Comparison of ENCODE assay signal across 8 cellular contexts in the genomic region with DNA sequence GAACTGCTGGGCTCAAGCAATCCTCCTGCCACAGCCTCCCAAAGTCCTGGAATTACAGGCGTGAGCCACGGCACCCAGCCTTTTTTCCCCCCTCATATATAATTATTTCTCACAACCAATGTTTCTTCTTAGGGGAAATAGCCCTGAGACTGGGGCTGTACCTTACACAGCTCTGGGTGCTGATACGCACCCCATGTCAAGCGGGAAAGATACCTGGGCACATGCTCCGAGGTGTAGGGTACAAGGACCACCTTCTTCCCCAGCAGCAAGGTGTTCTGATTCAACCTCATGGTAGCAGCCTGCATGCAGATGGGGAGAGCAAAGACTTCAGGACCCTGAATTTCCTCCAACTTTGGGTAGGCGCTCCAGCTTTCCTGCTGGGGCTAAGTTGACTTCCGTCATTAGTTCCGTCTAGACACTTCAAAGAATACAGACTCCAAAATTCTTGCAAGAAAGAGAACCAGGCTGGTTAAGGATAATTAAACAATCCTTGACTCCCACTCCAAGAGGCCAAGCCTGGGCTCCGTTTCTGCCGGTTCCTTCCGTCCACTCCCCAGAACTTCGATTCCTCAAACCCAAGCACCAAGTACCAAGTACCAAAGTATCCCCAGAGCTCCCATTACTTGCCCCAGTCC. TPM values are rescaled to one million over a fixed set of nuclear protein-coding genes. Genes with fewer than 3 reads are reported as not detected.
DNase-seq lines count a peak whose midpoint lies in the region; ATAC-seq and TF ChIP-seq lines count a peak whose summit lies in the region.

No MANE protein-coding gene starts in this region.

- H3K9ac ChIP-seq in mesendoderm (ENCODE audit: low read length), result peak overlapping the region; percentile 93

- H3K4ac ChIP-seq in mesendoderm (ENCODE audit: low read depth, low read length), result no peak overlapping the region

- H4K8ac ChIP-seq in mesendoderm (ENCODE audit: low read depth, low read length), result no peak overlapping the region

- DNase-seq in right atrium auricular region (ENCODE audit: low spot score), result no peak
- no peak for DNase-seq in left cardiac atrium
- no peak for DNase-seq in brain microvascular endothelial cell
- DNase-seq in mesendoderm, result no peak
- DNase-seq in aorta, result no peak
- DNase-seq in superior temporal gyrus (ENCODE audit: extremely low spot score), result no peak

- H3K4me1 ChIP-seq in right atrium auricular region, result peaks cover 0 to 40% of the 10 kb centered on the region in 2 donors
- peaks cover 3% of the 10 kb centered on the region for H3K4me1 ChIP-seq in mesendoderm (ENCODE audit: control insufficient read depth, low read depth, low read length)
- no peaks in the 10 kb centered on the region for H3K4me1 ChIP-seq in aorta (ENCODE audit: control insufficient read depth in 1 of 2, insufficient read depth in 2 of 2, low read length in 2 of 2)

- H3K27ac ChIP-seq in right atrium auricular region (peak overlapping the region; percentile 74 to 75), brain microvascular endothelial cell (peak overlapping the region; percentile 64), mesendoderm (ENCODE audit: low read depth, low read length) (peak overlapping the region; percentile 87), aorta (ENCODE audit: low read depth in 1 of 2, low read length in 2 of 2) (no peak overlapping the region)

- peak overlapping the region; percentile 91 for H3K56ac ChIP-seq in mesendoderm (ENCODE audit: low read length)

- peak overlapping the region; percentile 52 for H3K18ac ChIP-seq in mesendoderm (ENCODE audit: low read length)

- H3K23ac ChIP-seq in mesendoderm (ENCODE audit: low read length), result no peak overlapping the region

- H3K36me3 ChIP-seq in right atrium auricular region, result peaks cover 33% of the 10 kb centered on the region
- H3K36me3 ChIP-seq in brain microvascular endothelial cell (replicated peaks), result peaks cover 34% of the 10 kb centered on the region
- peaks cover 1% of the 10 kb centered on the region for H3K36me3 ChIP-seq in mesendoderm (ENCODE audit: control insufficient read depth, insufficient read depth, low read length)
- peaks cover 0 to 6% of the 10 kb centered on the region in 2 donors for H3K36me3 ChIP-seq in aorta (ENCODE audit: control insufficient read depth in 1 of 2, insufficient read depth in 2 of 2, low read length in 1 of 2)

- ATAC-seq in left cardiac atrium (no peak), aorta (ENCODE audit: low FRiP score) (no peak), GM19467 (IDR thresholded peaks at IDR 0.05; ENCODE audit: unreplicated experiment) (no peak), HG03565 (IDR thresholded peaks at IDR 0.05; ENCODE audit: unreplicated experiment) (no peak)

- no peak overlapping the region for H2BK120ac ChIP-seq in mesendoderm (ENCODE audit: low read depth, low read length)

- WGBS in mesendoderm (ENCODE audit: extremely low coverage, insufficient coverage, low lambda C conversion rate), result no CpG with 5 or more reads among the region's 12 CpGs
- WGBS in aorta, 2 donors, result 34 to 35% methylated on average over 12 of the region's 12 CpGs

- intact Hi-C loops in left cardiac atrium (cut with DNase I) (no loop called here), aorta (cut with DNase I) (loop anchor here (5.0 kb wide), 2 partner anchors 33 to 92 kb away; no protein-coding TSS in a partner anchor)

- H3K4me2 ChIP-seq in mesendoderm (ENCODE audit: low read length), result peak overlapping the region; percentile 63

- TF ChIP-seq CTCF in right atrium auricular region (IDR thresholded peaks at IDR 0.05) (no peak), brain microvascular endothelial cell (IDR thresholded peaks at IDR 0.05; ENCODE audit: low read depth, low read length, missing control alignments) (no peak)

- H3K79me1 ChIP-seq in mesendoderm (ENCODE audit: low read length), result peaks cover 20% of the 10 kb centered on the region

- peak overlapping the region; percentile 31 for H2BK5ac ChIP-seq in mesendoderm (ENCODE audit: low read length)

- no peaks in the 10 kb centered on the region for H3K27me3 ChIP-seq in right atrium auricular region
- no peaks in the 10 kb centered on the region for H3K27me3 ChIP-seq in brain microvascular endothelial cell (replicated peaks)
- H3K27me3 ChIP-seq in mesendoderm (ENCODE audit: insufficient read depth, low read length, poor library complexity), result no peaks in the 10 kb centered on the region
- H3K27me3 ChIP-seq in aorta (ENCODE audit: control insufficient read depth in 1 of 2, insufficient read depth in 2 of 2, low read length in 1 of 2), result no peaks in the 10 kb centered on the region

- peak overlapping the region; percentile 88 to 95 for H3K4me3 ChIP-seq in right atrium auricular region
- peak overlapping the region; percentile 89 for H3K4me3 ChIP-seq in brain microvascular endothelial cell (ENCODE audit: low read depth, low read length)
- H3K4me3 ChIP-seq in mesendoderm (ENCODE audit: low read length), result peak overlapping the region; percentile 83
- peak overlapping the region; percentile 69 to 71 for H3K4me3 ChIP-seq in aorta (ENCODE audit: low read length in 2 of 2)

- in situ Hi-C loops in brain microvascular endothelial cell (cut with HindIII; ENCODE audit: low pct_ligation_motif_present, low sequenced_read_pairs), result no loop called here

- H3K79me2 ChIP-seq in mesendoderm (ENCODE audit: control insufficient read depth, insufficient read depth, low read length), result peaks cover 13% of the 10 kb centered on the region

- H2BK15ac ChIP-seq in mesendoderm (replicated peaks; ENCODE audit: low read depth), result no peak overlapping the region

- no peak overlapping the region for H2AK5ac ChIP-seq in mesendoderm (ENCODE audit: low read length)

- no peak overlapping the region for H4K5ac ChIP-seq in mesendoderm (ENCODE audit: low read length)

- H3K9me3 ChIP-seq in right atrium auricular region (no peaks in the 10 kb centered on the region), aorta (ENCODE audit: control insufficient read depth, low read length) (no peaks in the 10 kb centered on the region)

RNA-seq across cellular contexts. Expression of a gene that starts 0.6 kb away (rescaled TPM):
- 10 to 100 TPM; 16.2 to 18.7 TPM for total RNA-seq in right atrium auricular region
- total RNA-seq in left cardiac atrium, result 10 to 100 TPM; 23.7 to 34.7 TPM
- 13.4 TPM for polyA plus RNA-seq in mesendoderm (2013, experiment 1 of 2)
- polyA plus RNA-seq in mesendoderm (2013, experiment 2 of 2), result 13.7 TPM
- total RNA-seq in aorta, result 10 to 100 TPM; 44.5 to 46.3 TPM
- polyA plus RNA-seq in aorta, result 10 to 100 TPM; 12.1 to 59.9 TPM

RNA-seq across cellular contexts. Expression of a gene that starts 27.1 kb away (rescaled TPM):
- 10 to 100 TPM; 20.2 to 30.9 TPM for total RNA-seq in right atrium auricular region
- 10 to 100 TPM; 15.1 to 18.5 TPM for total RNA-seq in left cardiac atrium
- 141 TPM for polyA plus RNA-seq in mesendoderm (2013, experiment 1 of 2)
- polyA plus RNA-seq in mesendoderm (2013, experiment 2 of 2), result 147 TPM
- 10 to 100 TPM; 17.6 to 21.1 TPM for total RNA-seq in aorta
- polyA plus RNA-seq in aorta, result 10 to 100 TPM; 10.6 to 84.4 TPM

RNA-seq across cellular contexts. Expression of a gene that starts 38.5 kb away (rescaled TPM):
- total RNA-seq in right atrium auricular region (under 1 TPM; 0.89 to 0.90 TPM), left cardiac atrium (1 to 10 TPM in 1 of 2 donors, under 1 TPM in 1; 0.58 to 3.2 TPM), aorta (1 to 10 TPM; 1.4 to 3.4 TPM)
- polyA plus RNA-seq in mesendoderm (2013, experiment 1 of 2), result 1.2 TPM
- polyA plus RNA-seq in mesendoderm (2013, experiment 2 of 2), result 0.94 TPM
- 1 to 10 TPM; 1.5 to 2.4 TPM for polyA plus RNA-seq in aorta

Comparison
In these comparisons a context has a peak if more than half of its experiments do, and no peak if none do; other contexts are left out.
1. H3K27ac ChIP-seq: peak in right atrium auricular region (2 of 2), brain microvascular endothelial cell (single experiment) and mesendoderm (single experiment); none in aorta (0 of 2).
2. intact Hi-C loops: an anchor here in aorta (5.0 kb wide); none called in left cardiac atrium.
3. Peak in every context shown above with its lines, with median percentiles within 50 percentile points of each other: H3K4me3 ChIP-seq.